ENCODE assay signal across 9 cellular contexts in the genomic region with DNA sequence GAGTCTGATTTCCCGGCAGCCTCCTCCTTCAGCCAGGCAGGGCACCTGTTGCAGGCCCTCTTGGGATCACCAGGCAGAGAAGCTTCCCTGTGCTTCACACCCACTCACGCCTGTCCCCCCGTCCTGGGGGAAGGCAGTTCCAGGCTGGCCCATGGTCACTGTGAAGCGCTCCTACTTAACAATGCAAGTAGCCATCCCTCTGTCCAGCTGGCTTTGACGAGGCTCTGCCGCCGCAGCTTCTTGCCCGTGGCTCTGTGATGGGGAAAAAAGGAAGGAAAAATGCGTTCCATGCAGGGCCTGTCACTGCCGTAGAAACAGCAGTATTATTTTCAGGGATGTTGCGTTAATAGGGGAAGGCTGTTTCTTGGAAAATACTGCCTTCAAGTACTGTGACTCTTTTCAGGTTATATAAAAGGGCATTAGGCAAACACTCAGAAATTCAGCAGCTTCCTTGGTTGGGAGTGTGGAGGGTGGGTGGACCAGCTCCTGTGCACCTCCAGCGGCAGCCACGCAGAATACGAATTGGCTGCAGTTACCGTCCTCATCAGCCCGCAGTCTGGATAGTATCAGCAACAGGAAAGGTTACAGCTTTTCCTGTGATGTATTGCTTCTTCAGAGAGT.
A peak's percentile ranks its signal among the peaks of the same experiment; 100 is the strongest.
DNase-seq lines count a peak whose midpoint lies in the region; TF ChIP-seq lines count a peak whose summit lies in the region.
"Had no signal": no experiment of that assay in that cellular context is flagged by ENCODE, and none has a peak within 500 bp of the region (broad histone marks: within the 10 kb centered on the region; RNA-seq: fewer than 3 reads in every experiment).

No MANE protein-coding gene starts in this region.

- 19% methylated on average over 16 of the region's 16 CpGs for WGBS in esophagus muscularis mucosa

- H3K27me3 ChIP-seq in esophagus muscularis mucosa = no peaks in the 10 kb centered on the region
- H3K27me3 ChIP-seq in muscle layer of colon (ENCODE audit: control insufficient read depth in 1 of 2, insufficient read depth in 2 of 2, low read length in 2 of 2) = no peaks in the 10 kb centered on the region
- H3K27me3 ChIP-seq: right lobe of liver had no signal

- H3K36me3 ChIP-seq in esophagus muscularis mucosa = no peaks in the 10 kb centered on the region
- no peaks in the 10 kb centered on the region for H3K36me3 ChIP-seq in muscle layer of colon (ENCODE audit: insufficient read depth, low read length)
- H3K36me3 ChIP-seq: right lobe of liver had no signal

- peak overlapping the region; percentile 90 to 96 (median 94) for H3K27ac ChIP-seq in esophagus muscularis mucosa (replicated peaks in 1 of 4)
- peak overlapping the region; percentile 93 for H3K27ac ChIP-seq in muscle layer of colon (ENCODE audit: low read depth, low read length)
- H3K27ac ChIP-seq: right lobe of liver had no signal

- H3K9me3 Mint-ChIP-seq in type B pancreatic cell = no peaks in the 10 kb centered on the region

- peaks cover 1% of the 10 kb centered on the region for H3K36me3 Mint-ChIP-seq in type B pancreatic cell

- H3K4me3 ChIP-seq in esophagus muscularis mucosa (peak overlapping the region; percentile 21 to 48 (median 32)), muscle layer of colon (ENCODE audit: low read depth in 1 of 2, low read length in 2 of 2) (peak overlapping the region in 1 of 2 donors; percentile 41)
- H3K4me3 ChIP-seq: right lobe of liver had no signal

- H3K9ac ChIP-seq in muscle layer of colon (ENCODE audit: low read length) = peak overlapping the region; percentile 83

- H3K4me1 Mint-ChIP-seq in type B pancreatic cell (ENCODE audit: unreplicated experiment) = peaks cover 64% of the 10 kb centered on the region

- H3K9me3 ChIP-seq in esophagus muscularis mucosa (no peaks in the 10 kb centered on the region), muscle layer of colon (ENCODE audit: low read length) (no peaks in the 10 kb centered on the region)

- H3K27me3 Mint-ChIP-seq in type B pancreatic cell = no peaks in the 10 kb centered on the region

- TF ChIP-seq CTCF in esophagus muscularis mucosa (IDR thresholded peaks at IDR 0.05) = peak; percentile 69 to 83 (median 77)
- TF ChIP-seq CTCF in type B pancreatic cell (conservative IDR thresholded peaks at IDR 0.05) = peak; percentile 58

- DNase-seq in NCI-H510A (lab: John Stamatoyannopoulos, UW) (peak; percentile 28), esophagus muscularis mucosa (ENCODE audit: extremely low spot score) (no peak), type B pancreatic cell (ENCODE audit: extremely low spot score, unreplicated experiment) (no peak), KBM-7 (no peak), LoVo (ENCODE audit: low spot score) (no peak), GM19238 (ENCODE audit: insufficient read length, low spot score) (no peak)
- DNase-seq: activated naive CD4-positive, alpha-beta T cell treated with Interleukin-2 at 50 U/mL for 16 hours had no signal

- H3K27ac Mint-ChIP-seq in type B pancreatic cell = peak overlapping the region; percentile 57

- peak; percentile 82 for TF ChIP-seq EP300 in esophagus muscularis mucosa (IDR thresholded peaks at IDR 0.05)

- intact Hi-C loops in esophagus muscularis mucosa (cut with DNase I) = loop anchor here (5.0 kb wide), 1 partner anchor 95 kb away; no protein-coding TSS in a partner anchor

- in situ Hi-C loops in KBM-7 (cut with MboI; ENCODE audit: low pct_unique_long_range_greater_than_20kb, low sequenced_read_pairs) = no loop called here

- no peak for TF ChIP-seq POLR2A in esophagus muscularis mucosa (IDR thresholded peaks at IDR 0.05; ENCODE audit: low read depth)

- peaks cover 38 to 78% (median 69%) of the 10 kb centered on the region in 4 donors for H3K4me1 ChIP-seq in esophagus muscularis mucosa
- H3K4me1 ChIP-seq in muscle layer of colon (ENCODE audit: insufficient read depth, low read length) = peaks cover 64% of the 10 kb centered on the region
- H3K4me1 ChIP-seq: right lobe of liver had no signal

- H3K4me3 Mint-ChIP-seq in type B pancreatic cell = peak overlapping the region; percentile 21
